ENCODE assay signal across 1 cellular context in genomic region chr10:75176046-75176445, GRCh38.
TF ChIP-seq lines count a peak whose summit lies in the region.

No MANE protein-coding gene starts in this region.

TF ChIP-seq in GM23338, 12 proteins besides CTCF, POLR2A, EP300 and RAD21:
- no peak for TF ChIP-seq ZNF462 (CRISPR knock-in tag; IDR thresholded peaks at IDR 0.05)
- TF ChIP-seq REST (IDR thresholded peaks at IDR 0.05; ENCODE audit: unreplicated experiment): no peak
- TF ChIP-seq STAT1 (IDR thresholded peaks at IDR 0.05; ENCODE audit: unreplicated experiment): no peak
- TF ChIP-seq EZH2 (IDR thresholded peaks at IDR 0.05; ENCODE audit: low read depth, unreplicated experiment): no peak
- no peak for TF ChIP-seq ETS1 (IDR thresholded peaks at IDR 0.05)
- no peak for TF ChIP-seq POLR2AphosphoS5 (IDR thresholded peaks at IDR 0.05; ENCODE audit: low read depth)
- TF ChIP-seq EZH2phosphoT487 (IDR thresholded peaks at IDR 0.05; ENCODE audit: unreplicated experiment): no peak
- no peak for TF ChIP-seq ZNF331 (CRISPR knock-in tag; IDR thresholded peaks at IDR 0.05; ENCODE audit: low read depth)
- TF ChIP-seq ZNF114 (CRISPR knock-in tag; IDR thresholded peaks at IDR 0.05): no peak
- TF ChIP-seq CREB1 (CRISPR knock-in tag; IDR thresholded peaks at IDR 0.05; ENCODE audit: low read depth): no peak
- TF ChIP-seq NANOG (IDR thresholded peaks at IDR 0.05; ENCODE audit: borderline replicate concordance): no peak
- no peak for TF ChIP-seq JUNB (IDR thresholded peaks at IDR 0.05; ENCODE audit: unreplicated experiment)
